ENCODE assay signal across 8 cellular contexts in the genomic region with DNA sequence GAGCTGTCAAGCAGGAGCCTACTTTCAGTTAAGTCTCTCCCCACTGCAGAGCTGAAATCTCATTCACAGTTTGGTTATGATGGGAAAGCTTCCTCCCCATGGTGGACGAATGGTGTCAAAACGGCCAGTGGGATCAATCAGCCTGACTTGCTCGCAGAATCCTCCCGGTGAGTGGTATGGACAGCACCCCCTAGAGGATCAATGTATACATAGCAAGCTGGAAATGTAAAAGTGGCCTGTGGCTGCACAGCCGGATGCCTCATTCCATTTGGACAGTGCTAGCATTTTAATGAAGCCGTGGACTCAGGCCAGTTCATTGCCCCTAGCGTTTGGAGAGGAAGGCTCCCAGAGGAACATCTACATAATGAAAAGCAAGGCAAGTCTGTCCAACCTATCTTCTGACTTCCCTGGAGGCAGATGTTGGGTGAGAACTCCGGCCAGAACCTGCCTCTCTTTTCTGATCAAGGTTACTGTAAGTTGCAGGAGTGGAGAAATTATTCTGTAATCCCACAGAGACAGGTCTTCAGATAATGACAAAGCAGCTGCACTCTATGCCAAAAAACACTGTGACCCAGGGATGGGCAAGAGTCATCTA.
DNase-seq lines count a peak whose midpoint lies in the region; ATAC-seq and TF ChIP-seq lines count a peak whose summit lies in the region.

No MANE protein-coding gene starts in this region.

- DNase-seq in AG10803 (ENCODE audit: low read depth) (peak; percentile 31), NCI-H774 (lab: John Stamatoyannopoulos, UW) (peak; percentile 59), fibroblast of mammary gland (ENCODE audit: low read depth) (peak; percentile 4), renal cortical epithelial cell (ENCODE audit: low read depth) (peak; percentile 3)
- DNase-seq in activated CD8-positive, alpha-beta memory T cell treated with anti-CD3 and anti-CD28 coated beads, Interleukin-2, amount 50 U/mL, for 48 hours, result no peak
- no peak for DNase-seq in activated CD4-positive, CD25-positive, alpha-beta regulatory T cell (lab: John Stamatoyannopoulos, UW)
- DNase-seq in stimulated activated CD4-positive, alpha-beta T cell treated with anti-CD3 and anti-CD28 coated beads, Interleukin-4, amount 100 ng/mL, for 1 hour, result no peak

- peak; percentile 53 for ATAC-seq in GM21529 (IDR thresholded peaks at IDR 0.05; ENCODE audit: unreplicated experiment)

- H3K4me3 ChIP-seq in AG10803 (ENCODE audit: low read length) (no peak overlapping the region), fibroblast of mammary gland (ENCODE audit: control insufficient read depth, low read depth, low read length) (no peak overlapping the region)

- TF ChIP-seq CTCF in AG10803 (conservative IDR thresholded peaks at IDR 0.05; ENCODE audit: low read length), result peak; percentile 58
- TF ChIP-seq CTCF in fibroblast of mammary gland (conservative IDR thresholded peaks at IDR 0.05; ENCODE audit: control insufficient read depth, insufficient read depth, low read depth, low read length), result peak; percentile 27

Comparison
In these comparisons a context has a peak if more than half of its experiments do, and no peak if none do; other contexts are left out.
1. DNase-seq: peak in AG10803 (single experiment), NCI-H774 (single experiment), fibroblast of mammary gland (single experiment) and renal cortical epithelial cell (single experiment); none in activated CD8-positive, alpha-beta memory T cell treated with anti-CD3 and anti-CD28 coated beads, Interleukin-2, amount 50 U/mL, for 48 hours (single experiment), activated CD4-positive, CD25-positive, alpha-beta regulatory T cell (0 of 4) and stimulated activated CD4-positive, alpha-beta T cell treated with anti-CD3 and anti-CD28 coated beads, Interleukin-4, amount 100 ng/mL, for 1 hour (single experiment).